8 cellular contexts compared by ENCODE assay signal in genomic region chr7:66740302-66740979, GRCh38. TPM values are rescaled to one million over a fixed set of nuclear protein-coding genes. Genes with fewer than 3 reads are reported as not detected.
A peak's percentile ranks its signal among the peaks of the same experiment; 100 is the strongest.
DNase-seq lines count a peak whose midpoint lies in the region; ATAC-seq and TF ChIP-seq lines count a peak whose summit lies in the region.

Gene RABGEF1 (plus strand): TSS chr7:66740733. CDS start chr7:66771900, 31,167 bp downstream.

- H3K27ac ChIP-seq in left ventricle myocardium inferior (replicated peaks): peak within 1 kb of the TSS; percentile 96
- H3K27ac ChIP-seq in upper lobe of right lung: peak within 1 kb of the TSS; percentile 98

- TF ChIP-seq CTCF in left ventricle myocardium inferior (IDR thresholded peaks at IDR 0.05; ENCODE audit: borderline replicate concordance) (no peak), progenitor cell of endocrine pancreas (IDR thresholded peaks at IDR 0.05; ENCODE audit: unreplicated experiment) (no peak), upper lobe of right lung (IDR thresholded peaks at IDR 0.05) (no peak)

- H3K27me3 ChIP-seq in left ventricle myocardium inferior (ENCODE audit: low read depth) (no peaks in the 10 kb centered on the region), upper lobe of right lung (no peaks in the 10 kb centered on the region)

- H3K9me3 ChIP-seq in T-helper 17 cell (ENCODE audit: control insufficient read depth, low read length, poor library complexity, severe bottlenecking) (no peaks in the 10 kb centered on the region), left ventricle myocardium inferior (replicated peaks) (peaks cover 12% of the 10 kb centered on the region), upper lobe of right lung (peaks cover 9% of the 10 kb centered on the region)

- no peaks in the 10 kb centered on the region for H3K36me3 Mint-ChIP-seq in T-helper 17 cell (ENCODE audit: low read depth)
- H3K36me3 Mint-ChIP-seq in progenitor cell of endocrine pancreas (ENCODE audit: insufficient read depth): peaks cover 15% of the 10 kb centered on the region

- intact Hi-C loops in left ventricle myocardium inferior (cut with micrococcal nuclease): no loop called here
- intact Hi-C loops in upper lobe of right lung (cut with DNase I): no loop called here

- H3K4me1 Mint-ChIP-seq in T-helper 17 cell: peaks cover 17% of the 10 kb centered on the region
- peaks cover 10% of the 10 kb centered on the region for H3K4me1 Mint-ChIP-seq in progenitor cell of endocrine pancreas (ENCODE audit: low read depth)

- H3K36me3 ChIP-seq in left ventricle myocardium inferior (peaks cover 10% of the 10 kb centered on the region), upper lobe of right lung (no peaks in the 10 kb centered on the region)

- peaks cover 10% of the 10 kb centered on the region for H3K9me3 Mint-ChIP-seq in progenitor cell of endocrine pancreas (ENCODE audit: low read depth)

- ATAC-seq in GM18502 (IDR thresholded peaks at IDR 0.05; ENCODE audit: poor library complexity, unreplicated experiment) (peak; percentile 84), HG02943 (IDR thresholded peaks at IDR 0.05; ENCODE audit: low read depth, unreplicated experiment) (peak; percentile 82), T-helper 17 cell (peak; percentile 95), upper lobe of right lung (peak; percentile 96)

- H3K4me1 ChIP-seq in left ventricle myocardium inferior (peaks cover 62% of the 10 kb centered on the region), upper lobe of right lung (peaks cover 14% of the 10 kb centered on the region)

- H3K27me3 Mint-ChIP-seq in T-helper 17 cell (no peaks in the 10 kb centered on the region), progenitor cell of endocrine pancreas (no peaks in the 10 kb centered on the region)

- H3K4me3 Mint-ChIP-seq in T-helper 17 cell (peak within 1 kb of the TSS; percentile 95), progenitor cell of endocrine pancreas (ENCODE audit: low read depth) (peak within 1 kb of the TSS; percentile 93)

- peak within 1 kb of the TSS; percentile 98 for H3K27ac Mint-ChIP-seq in T-helper 17 cell
- peak within 1 kb of the TSS; percentile 98 for H3K27ac Mint-ChIP-seq in progenitor cell of endocrine pancreas

- H3K4me3 ChIP-seq in left ventricle myocardium inferior: peak within 1 kb of the TSS; percentile 96
- H3K4me3 ChIP-seq in upper lobe of right lung: peak within 1 kb of the TSS; percentile 95

- DNase-seq in NCI-H187 (lab: John Stamatoyannopoulos, UW): peak; percentile 89 to 93
- DNase-seq in T-helper 17 cell: peak; percentile 93 to 96 (median 95)
- peak; percentile 68 to 98 (median 93) for DNase-seq in amygdala (lab: John Stamatoyannopoulos, UW)
- DNase-seq in left ventricle myocardium inferior: peak; percentile 98
- peak; percentile 90 for DNase-seq in progenitor cell of endocrine pancreas (ENCODE audit: low spot score, unreplicated experiment)
- peak; percentile 100 for DNase-seq in upper lobe of right lung

RNA-seq across cellular contexts. Expression of gene RABGEF1, which starts in this region (rescaled TPM):
- total RNA-seq in T-helper 17 cell (10 to 100 TPM; 24.4 to 28.3 TPM), left ventricle myocardium inferior (17.4 TPM), progenitor cell of endocrine pancreas (18.6 and 19.4 TPM in 2 replicates), upper lobe of right lung (23.1 TPM)

Comparison
In these comparisons a context has a peak if more than half of its experiments do, and no peak if none do; other contexts are left out.
1. Peak in every context shown above with its lines: DNase-seq, ATAC-seq, H3K4me3 ChIP-seq and H3K27ac ChIP-seq.